16 cellular contexts compared by ENCODE assay signal in the genomic region with DNA sequence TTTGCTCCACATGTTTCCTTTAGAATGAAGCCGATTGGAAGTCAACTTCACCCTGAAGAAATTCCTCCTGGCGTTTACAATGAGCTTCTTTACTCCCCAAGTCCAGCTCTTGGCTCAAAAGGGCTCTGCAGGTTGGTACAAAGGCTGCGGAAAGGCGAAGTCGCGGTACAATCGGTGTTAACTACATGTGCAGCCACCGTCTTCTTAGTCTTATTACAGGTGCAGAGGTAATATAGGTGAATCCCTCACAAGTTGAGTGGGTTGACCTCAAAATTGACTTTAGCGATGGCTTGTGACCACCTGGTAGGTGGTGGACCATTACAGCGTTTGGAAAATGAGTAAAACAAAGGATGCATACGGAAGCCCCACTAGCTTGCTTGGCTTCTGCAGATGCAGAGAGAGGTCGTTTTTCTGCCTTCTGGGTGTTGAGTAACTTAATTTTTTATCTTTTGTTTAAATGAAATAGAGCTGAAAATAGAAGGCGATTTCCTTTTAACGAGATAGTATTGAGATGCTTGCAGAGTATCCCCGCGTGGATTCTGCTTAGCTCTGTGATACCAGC.
DNase-seq lines count a peak whose midpoint lies in the region; ATAC-seq and TF ChIP-seq lines count a peak whose summit lies in the region.
"Had no signal": no experiment of that assay in that cellular context is flagged by ENCODE, and none has a peak within 500 bp of the region (broad histone marks: within the 10 kb centered on the region; RNA-seq: fewer than 3 reads in every experiment).

No MANE protein-coding gene starts in this region.

- in situ Hi-C loops in GM23248 (cut with MboI): no loop called here

- H3K18ac ChIP-seq in neuronal stem cell (ENCODE audit: low read length): no peak overlapping the region

- H3K36me3 Mint-ChIP-seq in glutamatergic neuron (ENCODE audit: unreplicated experiment): no peaks in the 10 kb centered on the region
- H3K36me3 Mint-ChIP-seq: natural killer cell treated with Interleukin-12 subunit alpha and Interleukin-12 subunit beta and Interleukin-15 and Interleukin-18, amount 100 ng/mL, for 72 hours had no signal

- no peak overlapping the region for H2BK12ac ChIP-seq in neuronal stem cell (ENCODE audit: low read length)

- no peak overlapping the region for H3K4me2 ChIP-seq in GM23248 (ENCODE audit: unreplicated experiment)
- H3K4me2 ChIP-seq in Karpas-422 (ENCODE audit: low read depth, low read length, poor library complexity, severe bottlenecking): no peak overlapping the region
- no peak overlapping the region for H3K4me2 ChIP-seq in neuronal stem cell (ENCODE audit: insufficient read depth, low read length, poor library complexity, severe bottlenecking)

- no peak overlapping the region for H2AK5ac ChIP-seq in neuronal stem cell (ENCODE audit: low read depth, low read length)

- peak overlapping the region; percentile 76 for H3K4me3 Mint-ChIP-seq in glutamatergic neuron (ENCODE audit: unreplicated experiment)
- H3K4me3 Mint-ChIP-seq: activated T-helper 17 cell treated with anti-CD3 and anti-CD28 coated beads, Interleukin-2, amount 50 U/mL, for 72 hours; natural killer cell treated with Interleukin-12 subunit alpha and Interleukin-12 subunit beta and Interleukin-15 and Interleukin-18, amount 100 ng/mL, for 72 hours had no signal

- H3K79me1 ChIP-seq in neuronal stem cell (ENCODE audit: low read depth, low read length): no peaks in the 10 kb centered on the region

- no peak overlapping the region for H2BK15ac ChIP-seq in neuronal stem cell (ENCODE audit: low read length)

- peaks cover 18% of the 10 kb centered on the region for H3K27me3 Mint-ChIP-seq in glutamatergic neuron (ENCODE audit: unreplicated experiment)

- H3K4me1 ChIP-seq in GM23248 (ENCODE audit: insufficient read depth): no peaks in the 10 kb centered on the region
- H3K4me1 ChIP-seq in Karpas-422 (ENCODE audit: low read length): no peaks in the 10 kb centered on the region
- peaks cover 0 to 3% of the 10 kb centered on the region in 2 donors for H3K4me1 ChIP-seq in neuronal stem cell (ENCODE audit: control insufficient read depth in 2 of 2, insufficient read depth in 1 of 2, low read depth in 1 of 2, low read length in 2 of 2)
- H3K4me1 ChIP-seq: BE2C had no signal

- peaks cover 9% of the 10 kb centered on the region for H3K9me3 Mint-ChIP-seq in glutamatergic neuron (ENCODE audit: unreplicated experiment)
- H3K9me3 Mint-ChIP-seq: activated T-helper 17 cell treated with anti-CD3 and anti-CD28 coated beads, Interleukin-2, amount 50 U/mL, for 72 hours had no signal

- TF ChIP-seq CTCF in glutamatergic neuron (IDR thresholded peaks at IDR 0.05; ENCODE audit: partially characterized antibody, unreplicated experiment): no peak

- H4K8ac ChIP-seq in neuronal stem cell (ENCODE audit: low read depth, low read length): no peak overlapping the region

- H3K9me2 ChIP-seq in GM23248 (ENCODE audit: insufficient read depth) (no peaks in the 10 kb centered on the region), Karpas-422 (replicated peaks; ENCODE audit: insufficient read depth, low read length) (no peaks in the 10 kb centered on the region)

- H3K9ac ChIP-seq in GM23248: no peak overlapping the region
- H3K9ac ChIP-seq in Karpas-422 (ENCODE audit: low read length): no peak overlapping the region
- no peak overlapping the region for H3K9ac ChIP-seq in neuronal stem cell (ENCODE audit: low read depth, low read length, poor library complexity)

- H3K27me3 ChIP-seq in GM23248 (replicated peaks; ENCODE audit: insufficient read depth): peaks cover 49% of the 10 kb centered on the region
- no peaks in the 10 kb centered on the region for H3K27me3 ChIP-seq in Karpas-422 (ENCODE audit: low read length)
- peaks cover 8 to 54% (median 46%) of the 10 kb centered on the region in 3 experiments for H3K27me3 ChIP-seq in neuronal stem cell (ENCODE audit: control insufficient read depth in 3 of 3, insufficient read depth in 3 of 3, low read depth in 1 of 3, low read length in 3 of 3)

- H3K27ac ChIP-seq in GM23248: no peak overlapping the region
- H3K27ac ChIP-seq in Karpas-422 (ENCODE audit: low read length): no peak overlapping the region
- no peak overlapping the region for H3K27ac ChIP-seq in neuronal stem cell (replicated peaks; ENCODE audit: low read length)

- H3K23ac ChIP-seq in neuronal stem cell (ENCODE audit: low read depth, low read length, poor library complexity): no peak overlapping the region

- H3K9me3 ChIP-seq in GM23248 (ENCODE audit: low read depth): no peaks in the 10 kb centered on the region
- H3K9me3 ChIP-seq in Karpas-422 (ENCODE audit: low read length): no peaks in the 10 kb centered on the region
- H3K9me3 ChIP-seq in neuronal stem cell (replicated peaks in 1 of 2; ENCODE audit: control insufficient read depth in 2 of 2, insufficient read depth in 1 of 2, low read depth in 1 of 2, low read length in 2 of 2): peaks cover 0 to 5% of the 10 kb centered on the region in 2 donors
- H3K9me3 ChIP-seq: BE2C had no signal

- no peak overlapping the region for H4K91ac ChIP-seq in neuronal stem cell (ENCODE audit: low read depth, low read length, poor library complexity)

- H3K4me1 Mint-ChIP-seq in glutamatergic neuron (ENCODE audit: low read depth, unreplicated experiment): peaks cover 3% of the 10 kb centered on the region

- H3K36me3 ChIP-seq in GM23248 (ENCODE audit: low read depth) (no peaks in the 10 kb centered on the region), Karpas-422 (ENCODE audit: insufficient read depth, low read length) (no peaks in the 10 kb centered on the region), neuronal stem cell (replicated peaks in 1 of 2; ENCODE audit: control insufficient read depth in 2 of 2, insufficient read depth in 2 of 2, low read length in 2 of 2) (no peaks in the 10 kb centered on the region)
- H3K36me3 ChIP-seq: BE2C had no signal

- H3K14ac ChIP-seq in neuronal stem cell (ENCODE audit: low read length): no peak overlapping the region

- DNase-seq in GM23248 (no peak), Karpas-422 (peak; percentile 23), glutamatergic neuron (no peak), neuronal stem cell (ENCODE audit: low spot score) (no peak), RPMI8226 (no peak)
- DNase-seq: activated CD8-positive, alpha-beta T cell treated with anti-CD3 and anti-CD28 coated beads, Interleukin-2, amount 10 ng/mL, durations not matched to agents 7 days and 5 days; BE2C; central memory CD4-positive, alpha-beta T cell; effector memory CD4-positive, alpha-beta T cell; right cardiac atrium; T-helper 1 cell had no signal

- no peak overlapping the region for H2BK5ac ChIP-seq in neuronal stem cell (ENCODE audit: low read length)

- no peaks in the 10 kb centered on the region for H3F3A ChIP-seq in GM23248 (ENCODE audit: insufficient read depth)

- H2AFZ ChIP-seq in GM23248 (peak overlapping the region; percentile 48), Karpas-422 (ENCODE audit: low read length) (no peak overlapping the region), neuronal stem cell (ENCODE audit: low read length) (peak overlapping the region; percentile 72)

- peak overlapping the region; percentile 7 for H3K4me3 ChIP-seq in GM23248
- H3K4me3 ChIP-seq in Karpas-422 (ENCODE audit: low read length): no peak overlapping the region
- H3K4me3 ChIP-seq in neuronal stem cell (ENCODE audit: low read length in 2 of 2): no peak overlapping the region
- H3K4me3 ChIP-seq: lung had no signal

- no peaks in the 10 kb centered on the region for H3K79me2 ChIP-seq in GM23248 (ENCODE audit: insufficient read depth)
- H3K79me2 ChIP-seq in Karpas-422 (ENCODE audit: low read length): no peaks in the 10 kb centered on the region

- no peaks in the 10 kb centered on the region for H4K20me1 ChIP-seq in GM23248 (ENCODE audit: insufficient read depth)
- no peaks in the 10 kb centered on the region for H4K20me1 ChIP-seq in Karpas-422 (ENCODE audit: insufficient read depth, low read depth, low read length)

- no peak overlapping the region for H2BK120ac ChIP-seq in neuronal stem cell (ENCODE audit: low read depth, low read length)

- H3K27ac Mint-ChIP-seq in glutamatergic neuron (ENCODE audit: unreplicated experiment): no peak overlapping the region
- H3K27ac Mint-ChIP-seq: activated CD8-positive, alpha-beta T cell treated with anti-CD3 and anti-CD28 coated beads, Interleukin-2, amount 10 ng/mL, durations not matched to agents 7 days and 5 days; activated T-helper 17 cell treated with anti-CD3 and anti-CD28 coated beads, Interleukin-2, amount 50 U/mL, for 72 hours; natural killer cell treated with Interleukin-12 subunit alpha and Interleukin-12 subunit beta and Interleukin-15 and Interleukin-18, amount 100 ng/mL, for 72 hours had no signal

- ATAC-seq in GM19035 (IDR thresholded peaks at IDR 0.05; ENCODE audit: unreplicated experiment) (no peak), GM19324 (IDR thresholded peaks at IDR 0.05; ENCODE audit: low FRiP score, unreplicated experiment) (no peak)
- ATAC-seq: activated CD8-positive, alpha-beta T cell treated with anti-CD3 and anti-CD28 coated beads, Interleukin-2, amount 10 ng/mL, durations not matched to agents 7 days and 5 days; activated T-helper 17 cell treated with anti-CD3 and anti-CD28 coated beads, Interleukin-2, amount 50 U/mL, for 72 hours; natural killer cell treated with Interleukin-12 subunit alpha and Interleukin-12 subunit beta and Interleukin-15 and Interleukin-18, amount 100 ng/mL, for 72 hours; right cardiac atrium had no signal

- H3K4ac ChIP-seq in neuronal stem cell (ENCODE audit: low read length): no peak overlapping the region

- 17 to 19% methylated on average over 16 of the region's 16 CpGs for WGBS in GM23248 (ENCODE audit: low coverage in 1 of 2, low lambda C conversion rate in 2 of 2, missing lambda C conversion rate in 2 of 2), 2 experiments
- WGBS in neuronal stem cell (ENCODE audit: extremely low coverage in 2 of 2, insufficient read length in 2 of 2, insufficient replicate concordance in 1 of 2), 2 donors: no CpG with 5 or more reads among the region's 16 CpGs
